Comparison of ENCODE assay signal across 34 cellular contexts in the genomic region with DNA sequence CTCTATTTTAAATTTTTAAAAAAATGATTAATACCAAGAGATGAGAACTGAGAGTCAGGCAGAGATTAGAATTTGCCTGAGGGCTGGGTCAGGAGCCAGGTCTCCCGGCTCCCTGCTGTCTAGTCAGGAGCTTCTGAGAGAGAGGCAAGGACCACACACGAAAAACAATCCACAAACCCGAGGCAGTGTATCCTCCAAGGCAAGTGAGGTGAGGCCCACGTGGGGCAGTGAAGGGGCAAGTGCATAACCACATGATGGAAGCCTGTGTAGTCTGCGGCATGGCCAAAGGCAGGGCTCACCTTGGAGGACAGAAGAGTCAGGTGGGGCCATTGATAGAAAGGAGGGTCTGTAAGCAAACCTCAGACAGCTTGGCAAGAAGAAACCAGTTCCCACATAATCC.
"Had no signal": no experiment of that assay in that cellular context is flagged by ENCODE, and none has a peak within 500 bp of the region (broad histone marks: within the 10 kb centered on the region; RNA-seq: fewer than 3 reads in every experiment).

No MANE protein-coding gene starts in this region.

- FAIRE-seq: bronchial epithelial cell had no signal

- H3K27ac Mint-ChIP-seq: activated CD8-positive, alpha-beta T cell treated with anti-CD3 and anti-CD28 coated beads for 36 hours; activated naive CD4-positive, alpha-beta T cell treated with anti-CD3 and anti-CD28 coated beads, Interleukin-2, amount 10 ng/mL, durations not matched to agents 7 days and 5 days; activated naive CD8-positive, alpha-beta T cell; activated naive CD8-positive, alpha-beta T cell treated with anti-CD3 and anti-CD28 coated beads, Interleukin-2, amount 50 U/mL, for 24 hours; activated T-cell treated with anti-CD3 and anti-CD28 coated beads, Interleukin-2, amount 50 U/mL, for 24 hours; activated T-helper 1 cell treated with anti-CD3 and anti-CD28 coated beads, Interleukin-12 subunit alpha, Interleukin-12 subunit beta, Interleukin-2, Interleukin-4 antibody, amounts not matched to agents 30 ng/mL and 10 ng/mL and 1 ng/mL, durations not matched to agents 14 hours and 24 hours and 36 hours; IgD-negative memory B cell had no signal

- H3K27me3 ChIP-seq: Peyer's patch, SJSA1 had no signal

- DNase-seq: activated CD4-positive, alpha-beta T cell treated with anti-CD3 and anti-CD28 coated beads for 1 hour; activated CD4-positive, alpha-beta T cell treated with anti-CD3 and anti-CD28 coated beads for 48 hours; activated CD4-positive, CD25-positive, alpha-beta regulatory T cell; activated CD8-positive, alpha-beta T cell treated with anti-CD3 and anti-CD28 coated beads for 36 hours; activated naive CD4-positive, alpha-beta T cell treated with anti-CD3 and anti-CD28 coated beads, Interleukin-2, amount 10 ng/mL, durations not matched to agents 7 days and 5 days; activated naive CD8-positive, alpha-beta T cell treated with anti-CD3 and anti-CD28 coated beads, Interleukin-2, amount 50 U/mL, for 24 hours; activated T-cell treated with anti-CD3 and anti-CD28 coated beads, Interleukin-2, amount 50 U/mL, for 24 hours; anterior cingulate cortex; Karpas-422; KBM-7; NCI-H1105; NCI-H1417 treated with DMSO at 0.1 percent for 48 hours; NCI-H1694; NCI-H1930; NCI-H2081 treated with DMSO at 0.1 percent for 48 hours; NCI-H226; NCI-H526; NCI-H748 treated with DMSO at 0.1 percent for 48 hours; NK-92 treated with Interleukin-12 subunit alpha and Interleukin-12 subunit beta, amount 100 ng/mL, for 24 hours; PC-3; RPMI8226; SHP77 treated with DMSO at 0.1 percent for 48 hours; SK-N-SH; T-helper 1 cell; T-helper 2 cell; T-helper 9 cell had no signal

- H3K4me2 ChIP-seq: SK-N-SH had no signal

- H3K4me1 Mint-ChIP-seq: activated naive CD4-positive, alpha-beta T cell treated with anti-CD3 and anti-CD28 coated beads, Interleukin-2, amount 10 ng/mL, durations not matched to agents 7 days and 5 days; activated naive CD8-positive, alpha-beta T cell treated with anti-CD3 and anti-CD28 coated beads, Interleukin-2, amount 50 U/mL, for 24 hours had no signal

- H3K9me3 ChIP-seq: Peyer's patch, SJSA1, SK-N-SH had no signal

- H3K4me3 ChIP-seq: Peyer's patch, SJSA1 had no signal

- H3K36me3 ChIP-seq: Peyer's patch, SJSA1 had no signal

- H3K27ac ChIP-seq: Peyer's patch, SJSA1, VCaP had no signal

- H3K9ac ChIP-seq: SK-N-SH had no signal

- ATAC-seq: activated CD8-positive, alpha-beta T cell treated with anti-CD3 and anti-CD28 coated beads for 36 hours; activated naive CD8-positive, alpha-beta T cell treated with anti-CD3 and anti-CD28 coated beads, Interleukin-2, amount 50 U/mL, for 24 hours; PC-3 had no signal

- H3K4me1 ChIP-seq: Peyer's patch, SJSA1 had no signal

- H3K36me3 Mint-ChIP-seq: activated naive CD4-positive, alpha-beta T cell treated with anti-CD3 and anti-CD28 coated beads, Interleukin-2, amount 10 ng/mL, durations not matched to agents 7 days and 5 days; activated naive CD8-positive, alpha-beta T cell; IgD-negative memory B cell had no signal

- H3K4me3 Mint-ChIP-seq: activated CD8-positive, alpha-beta T cell treated with anti-CD3 and anti-CD28 coated beads for 36 hours; activated naive CD4-positive, alpha-beta T cell treated with anti-CD3 and anti-CD28 coated beads, Interleukin-2, amount 10 ng/mL, durations not matched to agents 7 days and 5 days; activated naive CD8-positive, alpha-beta T cell; activated naive CD8-positive, alpha-beta T cell treated with anti-CD3 and anti-CD28 coated beads, Interleukin-2, amount 50 U/mL, for 24 hours; activated T-cell treated with anti-CD3 and anti-CD28 coated beads, Interleukin-2, amount 50 U/mL, for 24 hours; activated T-helper 1 cell treated with anti-CD3 and anti-CD28 coated beads, Interleukin-12 subunit alpha, Interleukin-12 subunit beta, Interleukin-2, Interleukin-4 antibody, amounts not matched to agents 30 ng/mL and 10 ng/mL and 1 ng/mL, durations not matched to agents 14 hours and 24 hours and 36 hours; brain had no signal

- H3K9me3 Mint-ChIP-seq: activated CD8-positive, alpha-beta T cell treated with anti-CD3 and anti-CD28 coated beads for 36 hours; activated naive CD4-positive, alpha-beta T cell treated with anti-CD3 and anti-CD28 coated beads, Interleukin-2, amount 10 ng/mL, durations not matched to agents 7 days and 5 days; activated naive CD8-positive, alpha-beta T cell treated with anti-CD3 and anti-CD28 coated beads, Interleukin-2, amount 50 U/mL, for 24 hours; activated T-cell treated with anti-CD3 and anti-CD28 coated beads, Interleukin-2, amount 50 U/mL, for 24 hours; activated T-helper 1 cell treated with anti-CD3 and anti-CD28 coated beads, Interleukin-12 subunit alpha, Interleukin-12 subunit beta, Interleukin-2, Interleukin-4 antibody, amounts not matched to agents 30 ng/mL and 10 ng/mL and 1 ng/mL, durations not matched to agents 14 hours and 24 hours and 36 hours; IgD-negative memory B cell had no signal
